In genomic region chr11:11028017-11028692, GRCh38 we compare ENCODE assay signal across 8 cellular contexts.
A peak's percentile ranks its signal among the peaks of the same experiment; 100 is the strongest.
DNase-seq lines count a peak whose midpoint lies in the region; ATAC-seq and TF ChIP-seq lines count a peak whose summit lies in the region.

No MANE protein-coding gene starts in this region.

- no peaks in the 10 kb centered on the region for H3K4me1 ChIP-seq in CD4-positive, alpha-beta memory T cell (ENCODE audit: insufficient read depth, low read length)

- H3K9me3 Mint-ChIP-seq in CD4-positive, alpha-beta memory T cell: no peaks in the 10 kb centered on the region

- H3K27me3 ChIP-seq in CD4-positive, alpha-beta memory T cell (ENCODE audit: insufficient read depth, low read length): no peaks in the 10 kb centered on the region
- H3K27me3 ChIP-seq in H7 (ENCODE audit: control insufficient read depth, insufficient read depth, low read length): no peaks in the 10 kb centered on the region

- H3K9me3 ChIP-seq in CD4-positive, alpha-beta memory T cell (ENCODE audit: control insufficient read depth in 1 of 2, low read length in 2 of 2): no peaks in the 10 kb centered on the region

- peaks cover 0 to 2% (median 0%) of the 10 kb centered on the region in 4 donors for H3K4me1 Mint-ChIP-seq in CD4-positive, alpha-beta memory T cell

- H3K27me3 Mint-ChIP-seq in CD4-positive, alpha-beta memory T cell: peaks cover 0 to 2% of the 10 kb centered on the region in 2 donors

- no peak overlapping the region for H3K4me3 Mint-ChIP-seq in CD4-positive, alpha-beta memory T cell

- peak; percentile 60 to 76 (median 65) for DNase-seq in CD4-positive, alpha-beta memory T cell
- DNase-seq in H7 (peak; percentile 68), NCI-H2029 treated with DMSO at 0.1 percent for 48 hours (lab: John Stamatoyannopoulos, UW) (peak; percentile 67), T47D (ENCODE audit: low read depth in 1 of 2, low spot score in 1 of 2) (peak; percentile 18 to 72), left kidney (ENCODE audit: low read depth, low spot score) (peak; percentile 79)
- DNase-seq in stimulated activated CD4-positive, alpha-beta T cell treated with anti-CD3 and anti-CD28 coated beads, Interleukin-4, amount 100 ng/mL, for 24 hours: peak; percentile 77

- no peaks in the 10 kb centered on the region for H3K36me3 ChIP-seq in CD4-positive, alpha-beta memory T cell (ENCODE audit: insufficient read depth, low read length)
- H3K36me3 ChIP-seq in H7 (replicated peaks; ENCODE audit: control insufficient read depth, insufficient read depth, low read length): no peaks in the 10 kb centered on the region

- POLR2A ChIA-PET in CD4-positive, alpha-beta memory T cell (lab: Charles Lee; ENCODE audit: partially characterized antibody): interaction anchor here (0.8 to 1.8 kb wide), 3 partner anchors 129 to 760 kb away, joined by 3 to 13 read pairs (median 5); no protein-coding TSS in a partner anchor

- peak; percentile 91 for TF ChIP-seq CTCF in VCaP (conservative IDR thresholded peaks at IDR 0.05)

- no peak for ATAC-seq in GM18519 (IDR thresholded peaks at IDR 0.05; ENCODE audit: low FRiP score, unreplicated experiment)

- H3K36me3 Mint-ChIP-seq in CD4-positive, alpha-beta memory T cell: no peaks in the 10 kb centered on the region

- H3K27ac Mint-ChIP-seq in CD4-positive, alpha-beta memory T cell: no peak overlapping the region

- H3K27ac ChIP-seq in CD4-positive, alpha-beta memory T cell (ENCODE audit: low read depth, low read length): no peak overlapping the region
- H3K27ac ChIP-seq in VCaP: no peak overlapping the region

- in situ Hi-C loops in T47D (cut with HindIII; ENCODE audit: low pct_unique_long_range_greater_than_20kb, low sequenced_read_pairs): no loop called here

- intact Hi-C loops in CD4-positive, alpha-beta memory T cell (cut with micrococcal nuclease): loop anchor here (1.0 to 2.0 kb wide), 4 partner anchors 129 to 1015 kb away; no protein-coding TSS in a partner anchor

- CTCF ChIA-PET in CD4-positive, alpha-beta memory T cell (lab: Charles Lee; ENCODE audit: partially characterized antibody): interaction anchor here (0.6 to 10.8 kb wide), 63 partner anchors 9 to 1017 kb away, joined by 3 to 258 read pairs (median 5); no protein-coding TSS in a partner anchor

- H3K4me3 ChIP-seq in CD4-positive, alpha-beta memory T cell (ENCODE audit: low read length in 2 of 2): no peak overlapping the region
- no peak overlapping the region for H3K4me3 ChIP-seq in H7 (ENCODE audit: insufficient read depth, low read depth, low read length)
